In the genomic region with DNA sequence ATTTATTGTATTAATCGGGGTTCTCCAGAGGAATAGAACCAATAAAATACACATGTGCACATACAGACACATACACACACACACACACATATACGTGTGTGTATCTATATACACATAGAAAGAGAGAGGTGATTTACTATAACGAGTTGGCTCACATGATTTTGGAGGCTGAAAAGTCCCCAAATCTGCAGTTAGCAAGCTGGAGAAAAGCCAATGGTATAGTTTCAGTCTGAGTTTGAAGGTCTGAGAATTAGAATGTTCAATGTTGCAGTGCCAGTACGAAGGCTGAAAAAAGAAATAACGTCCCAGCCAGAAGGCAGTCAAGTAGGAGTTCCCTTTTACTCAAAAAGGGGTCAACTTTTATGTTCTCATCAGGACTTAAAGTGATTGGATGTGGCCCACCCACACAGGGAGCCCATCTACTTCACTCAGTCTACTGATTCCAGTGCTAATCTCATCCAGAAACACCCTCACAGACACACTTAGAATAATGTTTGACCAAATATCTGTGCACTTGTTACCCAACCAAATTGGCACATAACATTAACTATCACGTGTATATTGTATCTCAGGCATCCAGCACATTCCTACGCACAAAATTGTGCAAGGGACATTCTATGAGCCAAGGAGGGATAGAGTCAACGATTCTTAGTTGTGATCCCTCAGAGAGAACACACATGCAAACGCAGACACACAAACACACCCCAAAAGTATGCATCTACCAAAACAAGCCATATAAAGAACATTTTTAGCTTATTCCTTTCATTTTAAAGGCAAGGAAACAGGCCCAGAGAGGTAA, we compare ENCODE assay signal across 16 cellular contexts.
DNase-seq lines count a peak whose midpoint lies in the region; ATAC-seq, FAIRE-seq and TF ChIP-seq lines count a peak whose summit lies in the region.
"Had no signal": no experiment of that assay in that cellular context is flagged by ENCODE, and none has a peak within 500 bp of the region (broad histone marks: within the 10 kb centered on the region; RNA-seq: fewer than 3 reads in every experiment).

No MANE protein-coding gene starts in this region.

- no peaks in the 10 kb centered on the region for H3K36me3 Mint-ChIP-seq in naive thymus-derived CD8-positive, alpha-beta T cell

- no peak for TF ChIP-seq CTCF in bronchial epithelial cell (IDR thresholded peaks at IDR 0.05; ENCODE audit: insufficient read depth, low read length, severe bottlenecking)
- TF ChIP-seq CTCF in left lung (IDR thresholded peaks at IDR 0.05) = no peak

- DNase-seq in bronchial epithelial cell (ENCODE audit: low read depth) (no peak), DMS79 treated with DMSO at 0.1 percent for 48 hours (lab: John Stamatoyannopoulos, UW) (no peak), left lung (no peak)
- DNase-seq in naive thymus-derived CD8-positive, alpha-beta T cell = no peak
- DNase-seq: activated CD8-positive, alpha-beta memory T cell treated with anti-CD3 and anti-CD28 coated beads, Interleukin-2, amount 10 ng/mL, durations not matched to agents 7 days and 5 days; body of pancreas; HCEC 1CT; hippocampal formation; left cardiac atrium; NCI-H146; NCI-H524 treated with DMSO at 0.1 percent for 48 hours had no signal

- ATAC-seq in GM18519 (IDR thresholded peaks at IDR 0.05; ENCODE audit: low FRiP score, unreplicated experiment) (peak; percentile 60), GM21619 (IDR thresholded peaks at IDR 0.05; ENCODE audit: unreplicated experiment) (peak; percentile 44), HG03066 (IDR thresholded peaks at IDR 0.05; ENCODE audit: low read depth, unreplicated experiment) (peak; percentile 41), GM19455 (IDR thresholded peaks at IDR 0.05; ENCODE audit: unreplicated experiment) (no peak), left lung (no peak)
- ATAC-seq in naive thymus-derived CD8-positive, alpha-beta T cell = no peak
- ATAC-seq: activated CD8-positive, alpha-beta memory T cell treated with anti-CD3 and anti-CD28 coated beads, Interleukin-2, amount 10 ng/mL, durations not matched to agents 7 days and 5 days; body of pancreas had no signal

- peaks cover 0 to 11% (median 0%) of the 10 kb centered on the region in 4 donors for H3K4me1 Mint-ChIP-seq in naive thymus-derived CD8-positive, alpha-beta T cell
- H3K4me1 Mint-ChIP-seq: activated CD8-positive, alpha-beta memory T cell treated with anti-CD3 and anti-CD28 coated beads, Interleukin-2, amount 10 ng/mL, durations not matched to agents 7 days and 5 days had no signal

- POLR2A ChIA-PET in naive thymus-derived CD8-positive, alpha-beta T cell (lab: Charles Lee) = no interaction called here

- no peaks in the 10 kb centered on the region for H3K9me3 ChIP-seq in left lung
- H3K9me3 ChIP-seq: body of pancreas had no signal

- H3K4me3 Mint-ChIP-seq in naive thymus-derived CD8-positive, alpha-beta T cell = no peak overlapping the region
- H3K4me3 Mint-ChIP-seq: activated CD8-positive, alpha-beta memory T cell treated with anti-CD3 and anti-CD28 coated beads, Interleukin-2, amount 10 ng/mL, durations not matched to agents 7 days and 5 days had no signal

- FAIRE-seq in bronchial epithelial cell (lab: Jason Lieb, UNC) = peak; percentile 72

- no peak overlapping the region for H3K27ac ChIP-seq in left lung
- H3K27ac ChIP-seq: body of pancreas, RWPE1 had no signal

- H3K27me3 ChIP-seq in bronchial epithelial cell (ENCODE audit: control insufficient read depth, insufficient read depth, low read length) (no peaks in the 10 kb centered on the region), left lung (no peaks in the 10 kb centered on the region)
- H3K27me3 ChIP-seq: body of pancreas had no signal

- H3K4me3 ChIP-seq in bronchial epithelial cell (ENCODE audit: low read depth, low read length) = no peak overlapping the region
- H3K4me3 ChIP-seq in left lung = no peak overlapping the region
- H3K4me3 ChIP-seq: body of pancreas had no signal

- H3K27ac Mint-ChIP-seq in naive thymus-derived CD8-positive, alpha-beta T cell = no peak overlapping the region
- H3K27ac Mint-ChIP-seq: activated CD8-positive, alpha-beta memory T cell treated with anti-CD3 and anti-CD28 coated beads, Interleukin-2, amount 10 ng/mL, durations not matched to agents 7 days and 5 days had no signal

- no peaks in the 10 kb centered on the region for H3K4me1 ChIP-seq in left lung
- H3K4me1 ChIP-seq: body of pancreas had no signal

- H3K36me3 ChIP-seq in bronchial epithelial cell (ENCODE audit: control insufficient read depth, insufficient read depth, low read length) = no peaks in the 10 kb centered on the region
- H3K36me3 ChIP-seq in left lung = no peaks in the 10 kb centered on the region

- intact Hi-C loops in left lung (cut with DNase I) = no loop called here

- H3K9me3 Mint-ChIP-seq in naive thymus-derived CD8-positive, alpha-beta T cell = peaks cover 0 to 7% (median 0%) of the 10 kb centered on the region in 9 donors

- H3K27me3 Mint-ChIP-seq in naive thymus-derived CD8-positive, alpha-beta T cell = no peaks in the 10 kb centered on the region

Comparison
In these comparisons a context has a peak if more than half of its experiments do, and no peak if none do; other contexts are left out.
1. ATAC-seq: peak in GM18519 (single experiment), GM21619 (single experiment) and HG03066 (single experiment); none in naive thymus-derived CD8-positive, alpha-beta T cell (0 of 2), GM19455 (single experiment) and left lung (single experiment).